Comparison of ENCODE assay signal across 1 cellular context in the genomic region with DNA sequence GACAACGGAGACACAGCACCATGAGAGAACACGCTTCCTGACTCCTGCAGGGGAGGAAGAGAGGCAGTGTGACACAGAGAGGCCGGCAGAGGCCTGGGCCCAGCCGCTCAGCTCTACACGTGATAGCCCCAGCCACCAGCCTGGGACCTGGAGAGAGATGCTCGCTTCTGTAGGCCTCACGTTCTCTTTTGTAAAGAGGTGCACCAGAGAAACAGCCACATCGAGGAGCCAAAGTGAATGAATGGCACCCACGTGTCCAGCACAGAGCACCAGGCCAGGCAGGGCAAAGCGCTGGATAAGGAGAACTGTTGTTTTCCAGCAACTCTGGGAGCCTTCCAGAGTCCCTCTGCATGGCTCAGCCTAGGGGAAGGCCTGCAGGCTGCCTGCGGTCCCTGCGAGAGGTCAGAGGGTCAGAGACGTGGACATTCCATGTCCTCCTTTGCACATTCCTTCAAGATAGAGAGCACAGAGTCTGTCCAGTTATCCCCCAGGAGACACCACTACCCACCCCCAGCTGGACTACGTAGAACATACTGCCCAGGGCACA.
TF ChIP-seq lines count a peak whose summit lies in the region.

No MANE protein-coding gene starts in this region.

TF ChIP-seq in WTC11, 78 proteins besides CTCF, POLR2A, EP300 and RAD21 (continued from another document):
- TF ChIP-seq, protein P1, sequence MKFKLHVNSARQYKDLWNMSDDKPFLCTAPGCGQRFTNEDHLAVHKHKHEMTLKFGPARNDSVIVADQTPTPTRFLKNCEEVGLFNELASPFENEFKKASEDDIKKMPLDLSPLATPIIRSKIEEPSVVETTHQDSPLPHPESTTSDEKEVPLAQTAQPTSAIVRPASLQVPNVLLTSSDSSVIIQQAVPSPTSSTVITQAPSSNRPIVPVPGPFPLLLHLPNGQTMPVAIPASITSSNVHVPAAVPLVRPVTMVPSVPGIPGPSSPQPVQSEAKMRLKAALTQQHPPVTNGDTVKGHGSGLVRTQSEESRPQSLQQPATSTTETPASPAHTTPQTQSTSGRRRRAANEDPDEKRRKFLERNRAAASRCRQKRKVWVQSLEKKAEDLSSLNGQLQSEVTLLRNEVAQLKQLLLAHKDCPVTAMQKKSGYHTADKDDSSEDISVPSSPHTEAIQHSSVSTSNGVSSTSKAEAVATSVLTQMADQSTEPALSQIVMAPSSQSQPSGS (CRISPR knock-in tag; IDR thresholded peaks at IDR 0.05; ENCODE audit: borderline replicate concordance, low read depth), result no peak
- TF ChIP-seq TEAD4 (CRISPR knock-in tag; IDR thresholded peaks at IDR 0.05) (no peak), ZNF671 (CRISPR knock-in tag; IDR thresholded peaks at IDR 0.05) (no peak)
- TF ChIP-seq, protein P2, sequence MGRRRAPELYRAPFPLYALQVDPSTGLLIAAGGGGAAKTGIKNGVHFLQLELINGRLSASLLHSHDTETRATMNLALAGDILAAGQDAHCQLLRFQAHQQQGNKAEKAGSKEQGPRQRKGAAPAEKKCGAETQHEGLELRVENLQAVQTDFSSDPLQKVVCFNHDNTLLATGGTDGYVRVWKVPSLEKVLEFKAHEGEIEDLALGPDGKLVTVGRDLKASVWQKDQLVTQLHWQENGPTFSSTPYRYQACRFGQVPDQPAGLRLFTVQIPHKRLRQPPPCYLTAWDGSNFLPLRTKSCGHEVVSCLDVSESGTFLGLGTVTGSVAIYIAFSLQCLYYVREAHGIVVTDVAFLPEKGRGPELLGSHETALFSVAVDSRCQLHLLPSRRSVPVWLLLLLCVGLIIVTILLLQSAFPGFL (CRISPR knock-in tag; IDR thresholded peaks at IDR 0.05; ENCODE audit: borderline replicate concordance), result no peak
TF ChIP-seq in WTC11: peak in this region for 0.
